Comparison of ENCODE assay signal across 15 cellular contexts in the genomic region with DNA sequence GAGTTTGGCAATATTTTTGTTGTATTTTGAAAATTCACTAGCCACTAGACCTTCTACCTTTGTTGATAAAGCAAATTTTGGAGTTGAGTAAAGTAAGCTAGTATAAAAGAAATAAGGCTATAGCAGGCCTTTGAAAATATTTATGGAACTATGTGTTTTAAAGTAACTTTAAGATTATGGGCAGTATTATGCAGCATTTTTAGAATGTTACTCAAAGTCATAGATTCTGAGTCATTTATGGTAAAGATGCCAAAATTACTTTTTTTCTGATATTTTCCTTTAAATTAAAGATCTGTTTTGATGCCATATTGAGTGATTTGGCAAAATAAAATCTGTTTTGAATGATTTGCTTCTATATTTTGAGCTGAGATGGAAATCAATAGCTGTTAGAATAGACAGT.
"Had no signal": no experiment of that assay in that cellular context is flagged by ENCODE, and none has a peak within 500 bp of the region (broad histone marks: within the 10 kb centered on the region; RNA-seq: fewer than 3 reads in every experiment).

No MANE protein-coding gene starts in this region.

- H3K27ac ChIP-seq: cardiac muscle cell, esophagus muscularis mucosa, right lobe of liver had no signal

- H3K27ac Mint-ChIP-seq: activated naive CD4-positive, alpha-beta T cell treated with anti-CD3 and anti-CD28 coated beads, Interleukin-2, amount 10 ng/mL, durations not matched to agents 7 days and 5 days had no signal

- H3K9me3 Mint-ChIP-seq: activated naive CD4-positive, alpha-beta T cell treated with anti-CD3 and anti-CD28 coated beads, Interleukin-2, amount 10 ng/mL, durations not matched to agents 7 days and 5 days had no signal

- H3K4me3 Mint-ChIP-seq: activated naive CD4-positive, alpha-beta T cell treated with anti-CD3 and anti-CD28 coated beads, Interleukin-2, amount 10 ng/mL, durations not matched to agents 7 days and 5 days; neural crest cell; T-helper 17 cell had no signal

- ATAC-seq: heart right ventricle, right lobe of liver, T-helper 17 cell had no signal

- H3K4me3 ChIP-seq: cardiac muscle cell, esophagus muscularis mucosa, heart right ventricle, right lobe of liver, spleen, stomach, testis, upper lobe of left lung had no signal

- H3K27me3 ChIP-seq: cardiac muscle cell, esophagus muscularis mucosa, right lobe of liver, spleen, stomach, testis, upper lobe of left lung had no signal

- DNase-seq: activated CD4-positive, alpha-beta T cell treated with anti-CD3 and anti-CD28 coated beads for 48 hours; activated CD8-positive, alpha-beta memory T cell treated with anti-CD3 and anti-CD28 coated beads for 24 hours; activated naive CD4-positive, alpha-beta T cell treated with anti-CD3 and anti-CD28 coated beads, Interleukin-2, amount 10 ng/mL, durations not matched to agents 7 days and 5 days; heart right ventricle; midbrain; right lobe of liver; spleen; stimulated activated CD4-positive, alpha-beta T cell treated with anti-CD3 and anti-CD28 coated beads, Interleukin-1b, Interleukin-23, amount 100 ng/mL, for 48 hours; stomach; T-helper 17 cell; testis; upper lobe of left lung had no signal

- H3K36me3 ChIP-seq: cardiac muscle cell, right lobe of liver had no signal

- H3K9me3 ChIP-seq: esophagus muscularis mucosa, right lobe of liver, spleen, stomach, testis, upper lobe of left lung had no signal

- H3K27me3 Mint-ChIP-seq: activated naive CD4-positive, alpha-beta T cell treated with anti-CD3 and anti-CD28 coated beads, Interleukin-2, amount 10 ng/mL, durations not matched to agents 7 days and 5 days; T-helper 17 cell had no signal
